Comparison of ENCODE assay signal across 2 cellular contexts in genomic region chr14:100694579-100695422, GRCh38.
TF ChIP-seq lines count a peak whose summit lies in the region.

No MANE protein-coding gene starts in this region.

TF ChIP-seq in HepG2, 621 proteins besides CTCF, POLR2A, EP300 and RAD21 (continued from another document):
- TF ChIP-seq ZNF687 (CRISPR knock-in tag; IDR thresholded peaks at IDR 0.05) = peak; percentile 49; the same call in 1 of the 2 replicates
- TF ChIP-seq ZBTB33 (CRISPR knock-in tag; IDR thresholded peaks at IDR 0.05) = peak; percentile 7; the same call in 1 of the 2 replicates
- TF ChIP-seq PHF20 (CRISPR knock-in tag; IDR thresholded peaks at IDR 0.05) = no peak
- TF ChIP-seq ZBTB38 (CRISPR knock-in tag; IDR thresholded peaks at IDR 0.05) = peak; percentile 73; the same call in 1 of the 2 replicates
- TF ChIP-seq HDAC1 (CRISPR knock-in tag; IDR thresholded peaks at IDR 0.05) = no peak
- peak; percentile 39 for TF ChIP-seq ZFP36 (IDR thresholded peaks at IDR 0.05; ENCODE audit: borderline replicate concordance, low read depth, low read length, partially characterized antibody)
- 0 out of 2 replicates have a peak, but pooled peaks have one; percentile 11 for TF ChIP-seq ZNF746 (CRISPR knock-in tag; IDR thresholded peaks at IDR 0.05)
- peak; percentile 29; the same call in 1 of the 2 replicates for TF ChIP-seq CSRNP1 (CRISPR knock-in tag; IDR thresholded peaks at IDR 0.05)
- TF ChIP-seq RCOR2 (CRISPR knock-in tag; IDR thresholded peaks at IDR 0.05) = 0 out of 2 replicates have a peak, but pooled peaks have one; percentile 24
- no peak for TF ChIP-seq ZNF235 (CRISPR knock-in tag; IDR thresholded peaks at IDR 0.05; ENCODE audit: borderline replicate concordance)
- TF ChIP-seq ZNF768 (CRISPR knock-in tag; IDR thresholded peaks at IDR 0.05) = peak; percentile 98
- peak; percentile 7; the same call in 1 of the 2 replicates for TF ChIP-seq ZNF710 (CRISPR knock-in tag; IDR thresholded peaks at IDR 0.05; ENCODE audit: borderline replicate concordance)
- no peak for TF ChIP-seq ZKSCAN8 (CRISPR knock-in tag; IDR thresholded peaks at IDR 0.05; ENCODE audit: borderline replicate concordance)
- TF ChIP-seq KDM1A (CRISPR knock-in tag; IDR thresholded peaks at IDR 0.05) = 0 out of 2 replicates have a peak, but pooled peaks have one; percentile 21
- 0 out of 2 replicates have a peak, but pooled peaks have one; percentile 5 for TF ChIP-seq ZSCAN25 (CRISPR knock-in tag; IDR thresholded peaks at IDR 0.05)
- no peak for TF ChIP-seq ARID2 (CRISPR knock-in tag; IDR thresholded peaks at IDR 0.05; ENCODE audit: borderline replicate concordance)
- TF ChIP-seq ZMYM3 (CRISPR knock-in tag; IDR thresholded peaks at IDR 0.05) = peak; percentile 82
TF ChIP-seq in HepG2: peak in this region for 13.

TF ChIP-seq in WTC11, 78 proteins besides CTCF, POLR2A, EP300 and RAD21 (continued from another document):
- no peak for TF ChIP-seq ZNF281 (CRISPR knock-in tag; IDR thresholded peaks at IDR 0.05)
